25 cellular contexts compared by ENCODE assay signal in the genomic region with DNA sequence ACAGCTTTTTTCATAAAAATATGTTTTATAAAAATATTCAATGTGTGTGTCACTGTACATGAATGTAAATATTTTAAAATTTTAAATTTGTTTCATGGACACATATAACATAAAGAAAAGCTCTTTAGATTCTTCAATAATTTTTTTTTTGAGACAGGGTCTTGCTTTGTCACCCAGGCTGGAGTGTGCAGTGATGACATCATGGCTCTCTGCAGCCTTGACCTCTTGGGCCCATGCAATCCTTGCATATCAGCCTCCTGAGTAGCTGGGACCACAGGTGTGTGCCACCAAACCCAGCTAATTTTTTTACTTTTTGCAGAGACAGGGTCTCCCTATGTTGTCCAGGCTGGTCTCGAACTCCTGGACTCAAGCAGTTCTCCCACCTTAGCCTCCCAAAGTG.
"Had no signal": no experiment of that assay in that cellular context is flagged by ENCODE, and none has a peak within 500 bp of the region (broad histone marks: within the 10 kb centered on the region; RNA-seq: fewer than 3 reads in every experiment).

No MANE protein-coding gene starts in this region.

- H3K4me1 Mint-ChIP-seq: endodermal cell, naive B cell had no signal

- H3K4me3 Mint-ChIP-seq: dendritic cell treated with granulocyte-macrophage colony-stimulating factor and Interleukin-4, amounts not matched to agents 40 ng/mL and 50 ng/mL, for 4 days; effector memory CD8-positive, alpha-beta T cell; endodermal cell; mesothelial cell of epicardium; naive B cell had no signal

- H3K4me1 ChIP-seq: colonic mucosa, esophagus squamous epithelium, left lung had no signal

- H3K4me3 ChIP-seq: colonic mucosa, esophagus squamous epithelium, gastrocnemius medialis, heart right ventricle, left lung, lower lobe of right lung, mucosa of descending colon had no signal

- H3K27ac ChIP-seq: colonic mucosa, epithelial cell of prostate, esophagus squamous epithelium, gastrocnemius medialis, heart right ventricle, left lung, lower lobe of right lung had no signal

- H3K27me3 Mint-ChIP-seq: dendritic cell treated with granulocyte-macrophage colony-stimulating factor and Interleukin-4, amounts not matched to agents 40 ng/mL and 50 ng/mL, for 4 days; effector memory CD8-positive, alpha-beta T cell; naive B cell had no signal

- H3K27me3 ChIP-seq: colonic mucosa, esophagus squamous epithelium, gastrocnemius medialis, heart right ventricle, left lung had no signal

- H3K27ac Mint-ChIP-seq: dendritic cell treated with granulocyte-macrophage colony-stimulating factor and Interleukin-4, amounts not matched to agents 40 ng/mL and 50 ng/mL, for 4 days; effector memory CD8-positive, alpha-beta T cell; endodermal cell; mesothelial cell of epicardium; naive B cell had no signal

- H3K36me3 Mint-ChIP-seq: mesothelial cell of epicardium, naive B cell had no signal

- H3K9me3 ChIP-seq: colonic mucosa, esophagus squamous epithelium, gastrocnemius medialis, heart right ventricle, left lung, lower lobe of right lung, mucosa of descending colon had no signal

- H3K36me3 ChIP-seq: colonic mucosa, esophagus squamous epithelium, gastrocnemius medialis, heart right ventricle, left lung, lower lobe of right lung had no signal

- ATAC-seq: effector memory CD8-positive, alpha-beta T cell; esophagus mucosa; gastrocnemius medialis; heart right ventricle; left cardiac atrium; left lung; left ventricle myocardium superior; lower lobe of right lung; mucosa of descending colon had no signal

- DNase-seq: colonic mucosa; cortex of kidney; effector CD8-positive, alpha-beta T cell; effector memory CD8-positive, alpha-beta T cell; endodermal cell; erythroblast; esophagus squamous epithelium; foreskin fibroblast; foreskin melanocyte; gastrocnemius medialis; glutamatergic neuron; head of caudate nucleus; heart right ventricle; hippocampal formation; left cardiac atrium; left lung; left ventricle myocardium superior; lower lobe of right lung; mesenchymal stem cell; mucosa of descending colon; naive B cell had no signal
